ENCODE assay signal across 35 cellular contexts in the genomic region with DNA sequence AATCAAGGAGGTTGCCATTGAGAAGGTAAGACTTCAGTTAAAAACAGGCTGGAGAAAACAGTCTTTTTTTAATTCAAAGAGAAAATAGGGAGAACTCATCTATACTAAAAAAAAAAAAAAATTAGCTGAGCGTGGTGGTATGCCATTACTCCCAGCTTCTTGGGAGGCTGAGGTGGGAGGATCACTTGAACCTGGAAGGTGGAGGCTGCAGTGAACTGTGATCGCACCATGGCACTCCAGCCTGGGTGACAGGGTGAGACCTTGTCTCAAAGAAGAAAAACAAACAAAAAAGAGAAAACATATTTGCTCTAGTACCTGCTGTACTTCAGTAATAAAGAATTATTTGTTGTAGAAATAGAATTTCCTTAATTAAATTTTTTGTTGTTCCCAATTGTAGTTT.
DNase-seq lines count a peak whose midpoint lies in the region; ATAC-seq, FAIRE-seq and TF ChIP-seq lines count a peak whose summit lies in the region.
"Had no signal": no experiment of that assay in that cellular context is flagged by ENCODE, and none has a peak within 500 bp of the region (broad histone marks: within the 10 kb centered on the region; RNA-seq: fewer than 3 reads in every experiment).

No MANE protein-coding gene starts in this region.

- TF ChIP-seq CTCF in HepG2 (CRISPR knock-in tag; IDR thresholded peaks at IDR 0.05) (no peak), right lobe of liver (IDR thresholded peaks at IDR 0.05) (no peak), HEK293 (tag by site-specific recombination; IDR thresholded peaks at IDR 0.05) (no peak), H1 (IDR thresholded peaks at IDR 0.05; ENCODE audit: control extremely low read depth in 1 of 3, insufficient read depth in 1 of 3, low read depth in 1 of 3, low read length in 3 of 3) (no peak), neural progenitor cell (IDR thresholded peaks at IDR 0.05) (no peak)

- TF ChIP-seq POLR2A in HepG2 (IDR thresholded peaks at IDR 0.05; ENCODE audit: insufficient read depth in 1 of 2, low read depth in 2 of 2, low read length in 2 of 2) (no peak), right lobe of liver (IDR thresholded peaks at IDR 0.05) (no peak), H1 (IDR thresholded peaks at IDR 0.05; ENCODE audit: control extremely low read depth in 1 of 2, low read depth in 2 of 2, low read length in 2 of 2) (no peak)

- H3K9me3 Mint-ChIP-seq in neural progenitor cell: peaks cover 27% of the 10 kb centered on the region

- intact Hi-C loops in HepG2 (cut with micrococcal nuclease; ENCODE audit: unreplicated experiment): no loop called here
- intact Hi-C loops in right lobe of liver (cut with DNase I): no loop called here

- no peak overlapping the region for H3K18ac ChIP-seq in H1 (ENCODE audit: extremely low read depth, low read length)

- H3K27ac ChIP-seq in HepG2 (ENCODE audit: extremely low read length, insufficient read depth, low read length): no peak overlapping the region
- no peak overlapping the region for H3K27ac ChIP-seq in right lobe of liver
- H3K27ac ChIP-seq in HEK293 (ENCODE audit: extremely low read depth, low read depth, low read length): no peak overlapping the region
- no peak overlapping the region for H3K27ac ChIP-seq in H1 (ENCODE audit: low read depth, low read length)
- H3K27ac ChIP-seq in neural progenitor cell: no peak overlapping the region
- H3K27ac ChIP-seq: 22Rv1; A549; BLaER1; BLaER1 treated with 17β-estradiol and CSF1 and Interleukin-3, amounts not matched to agents 10 nM and 100 nM; C4-2B had no signal

- in situ Hi-C loops in HepG2 (cut with HindIII; ENCODE audit: extremely low pct_ligation_motif_present, low pct_unique_long_range_greater_than_20kb): no loop called here

- no peak overlapping the region for H2BK5ac ChIP-seq in H1 (ENCODE audit: low read depth, low read length)

- 62% methylated on average over 2 of the region's 2 CpGs for WGBS in HepG2 (ENCODE audit: low lambda C conversion rate)
- 50% methylated on average over 2 of the region's 2 CpGs for WGBS in right lobe of liver (ENCODE audit: insufficient coverage, low coverage, low lambda C conversion rate, missing lambda C conversion rate)
- 73% methylated on average over 2 of the region's 2 CpGs; no CpG with 5 or more reads in 1 of the 2 experiments for WGBS in H1 (ENCODE audit: extremely low coverage in 1 of 2, insufficient coverage in 1 of 2, insufficient read length in 1 of 2, insufficient replicate concordance in 2 of 2, low coverage in 1 of 2, low lambda C conversion rate in 2 of 2, missing lambda C conversion rate in 1 of 2), 2 experiments

- no peak for TF ChIP-seq RAD21 in HepG2 (CRISPR knock-in tag; IDR thresholded peaks at IDR 0.05)
- TF ChIP-seq RAD21 in H1 (IDR thresholded peaks at IDR 0.05 in 1 of 2, conservative IDR thresholded peaks at IDR 0.05 in 1 of 2; ENCODE audit: low read depth in 2 of 2, low read length in 2 of 2): no peak

- H3K9ac ChIP-seq in HepG2 (ENCODE audit: insufficient read depth, low read depth, low read length): no peak overlapping the region
- H3K9ac ChIP-seq in H1 (replicated peaks in 1 of 4; ENCODE audit: extremely low read depth in 1 of 4, low read depth in 3 of 4, low read length in 3 of 4): no peak overlapping the region
- H3K9ac ChIP-seq in neural progenitor cell: no peak overlapping the region
- H3K9ac ChIP-seq: BLaER1; BLaER1 treated with 17β-estradiol and CSF1 and Interleukin-3, amounts not matched to agents 10 nM and 100 nM had no signal

- no peak overlapping the region for H3K4me3 Mint-ChIP-seq in neural progenitor cell
- H3K4me3 Mint-ChIP-seq: B cell; CD14-positive monocyte; CD4-positive, alpha-beta memory T cell; CD4-positive, alpha-beta T cell; CD4-positive, CD25-positive, alpha-beta regulatory T cell; CD8-positive, alpha-beta memory T cell; CD8-positive, alpha-beta T cell had no signal

- H4K5ac ChIP-seq in H1 (ENCODE audit: insufficient read length, low read depth, low read length): no peak overlapping the region

- TF ChIP-seq EP300 in HepG2 (IDR thresholded peaks at IDR 0.05; ENCODE audit: low read depth in 2 of 2, low read length in 2 of 2) (no peak), HepG2 (CRISPR knock-in tag; IDR thresholded peaks at IDR 0.05; ENCODE audit: borderline replicate concordance) (no peak), H1 (IDR thresholded peaks at IDR 0.05; ENCODE audit: borderline replicate concordance in 1 of 2, low read depth in 2 of 2, low read length in 2 of 2) (no peak)

- H2AK5ac ChIP-seq in H1 (ENCODE audit: low read depth, low read length): no peak overlapping the region

- no TSS peak for BruUV-seq in HepG2 (replicated peaks; lab: Mats Ljungman, UMichigan)

- no peak overlapping the region for H3K56ac ChIP-seq in H1 (replicated peaks; ENCODE audit: insufficient read length, low read depth, low read length)

- no peak overlapping the region for H2BK20ac ChIP-seq in H1 (ENCODE audit: low read length)

- POLR2A ChIA-PET in HepG2 (lab: Yijun Ruan, JAX): no interaction called here
- POLR2A ChIA-PET in HEK293 (lab: Yijun Ruan, JAX): no interaction called here
- POLR2A ChIA-PET in H1 (lab: Charles Lee; ENCODE audit: partially characterized antibody): no interaction called here

- H3K4me1 ChIP-seq in HepG2 (ENCODE audit: insufficient read depth, low read length) (peaks cover 27% of the 10 kb centered on the region), right lobe of liver (no peaks in the 10 kb centered on the region), HEK293 (ENCODE audit: control insufficient read depth, insufficient read depth, low read length) (no peaks in the 10 kb centered on the region), H1 (replicated peaks in 1 of 4; ENCODE audit: control insufficient read depth in 3 of 4, insufficient read depth in 4 of 4, low read length in 3 of 4) (no peaks in the 10 kb centered on the region), neural progenitor cell (no peaks in the 10 kb centered on the region)
- H3K4me1 ChIP-seq: A549, BE2C, Caco-2 had no signal

- no peak overlapping the region for H2AFZ ChIP-seq in HepG2 (ENCODE audit: low read length)
- no peak overlapping the region for H2AFZ ChIP-seq in H1 (ENCODE audit: low read length)
- no peak overlapping the region for H2AFZ ChIP-seq in neural progenitor cell (replicated peaks)

- no peak overlapping the region for H3K4ac ChIP-seq in H1 (replicated peaks; ENCODE audit: insufficient read length, low read depth, low read length)

- H3K79me1 ChIP-seq in H1 (ENCODE audit: low read depth, low read length): no peaks in the 10 kb centered on the region

- no peaks in the 10 kb centered on the region; a peak in 1 of 5 replicates for H3K27me3 ChIP-seq in HepG2 (ENCODE audit: control insufficient read depth in 1 of 2, insufficient read depth in 2 of 2, low read length in 2 of 2)
- H3K27me3 ChIP-seq in right lobe of liver: no peaks in the 10 kb centered on the region
- no peaks in the 10 kb centered on the region for H3K27me3 ChIP-seq in H1 (replicated peaks in 1 of 4; ENCODE audit: control insufficient read depth in 3 of 4, extremely low read depth in 1 of 4, insufficient read depth in 3 of 4, low read length in 3 of 4)
- peaks cover 8% of the 10 kb centered on the region for H3K27me3 ChIP-seq in neural progenitor cell
- H3K27me3 ChIP-seq: BE2C; BLaER1; BLaER1 treated with 17β-estradiol and CSF1 and Interleukin-3, amounts not matched to agents 10 nM and 100 nM had no signal

- H3K79me2 ChIP-seq in HepG2 (ENCODE audit: insufficient read depth, low read length) (no peaks in the 10 kb centered on the region), H1 (ENCODE audit: control insufficient read depth in 1 of 2, insufficient read depth in 2 of 2, low read length in 2 of 2) (no peaks in the 10 kb centered on the region), neural progenitor cell (ENCODE audit: low read depth) (no peaks in the 10 kb centered on the region)

- H2BK12ac ChIP-seq in H1 (ENCODE audit: low read depth, low read length): no peak overlapping the region

- no peaks in the 10 kb centered on the region for H3K23me2 ChIP-seq in H1 (ENCODE audit: low read depth, low read length)

- ATAC-seq in HepG2 (no peak), right lobe of liver (no peak), HG03354 (IDR thresholded peaks at IDR 0.05; ENCODE audit: poor library complexity, severe bottlenecking, unreplicated experiment) (no peak)
- ATAC-seq: A549; CD8-positive, alpha-beta T cell had no signal

- no peak overlapping the region for H3K27ac Mint-ChIP-seq in neural progenitor cell
- H3K27ac Mint-ChIP-seq: B cell; CD4-positive, alpha-beta memory T cell; CD4-positive, alpha-beta T cell; CD8-positive, alpha-beta memory T cell; CD8-positive, alpha-beta T cell had no signal

- FAIRE-seq in HepG2 (lab: Jason Lieb, UNC) (no peak), H1 (lab: Jason Lieb, UNC) (no peak)
- FAIRE-seq: A204.1, A549, D721Med had no signal

- H3K4me2 ChIP-seq in HepG2 (ENCODE audit: low read depth, low read length) (no peak overlapping the region), H1 (ENCODE audit: insufficient read depth in 1 of 2, low read depth in 2 of 2, low read length in 2 of 2) (no peak overlapping the region), neural progenitor cell (no peak overlapping the region)
- H3K4me2 ChIP-seq: A549; BLaER1; BLaER1 treated with 17β-estradiol and CSF1 and Interleukin-3, amounts not matched to agents 10 nM and 100 nM had no signal

- H2BK120ac ChIP-seq in H1 (replicated peaks; ENCODE audit: low read depth, low read length): no peak overlapping the region

- H3K14ac ChIP-seq in H1 (ENCODE audit: insufficient read length): no peak overlapping the region

- H3K36me3 ChIP-seq in HepG2 (replicated peaks in 1 of 2; ENCODE audit: control insufficient read depth in 1 of 2, insufficient read depth in 2 of 2, low read length in 2 of 2) (no peaks in the 10 kb centered on the region), right lobe of liver (no peaks in the 10 kb centered on the region), HEK293 (ENCODE audit: control insufficient read depth in 2 of 2, insufficient read depth in 1 of 2, low read length in 2 of 2) (no peaks in the 10 kb centered on the region), H1 (ENCODE audit: control insufficient read depth in 2 of 4, insufficient read depth in 4 of 4, low read length in 3 of 4) (no peaks in the 10 kb centered on the region), neural progenitor cell (no peaks in the 10 kb centered on the region)
- H3K36me3 ChIP-seq: BE2C, BLaER1 had no signal

- no peak overlapping the region for H4K8ac ChIP-seq in H1 (ENCODE audit: extremely low read depth, insufficient read depth, low read length)

- H3K9me3 ChIP-seq in HepG2 (ENCODE audit: low read length): peaks cover 12% of the 10 kb centered on the region; the same call in 1 of the 2 replicates
- H3K9me3 ChIP-seq in right lobe of liver: no peaks in the 10 kb centered on the region
- H3K9me3 ChIP-seq in HEK293 (ENCODE audit: control insufficient read depth, insufficient read depth, low read depth, low read length): no peaks in the 10 kb centered on the region; the same call in 1 of the 2 replicates
- H3K9me3 ChIP-seq in H1 (ENCODE audit: insufficient read depth in 2 of 2, low read depth in 1 of 2, low read length in 1 of 2): peaks cover 34 to 36% of the 10 kb centered on the region in 2 experiments
- peaks cover 7% of the 10 kb centered on the region for H3K9me3 ChIP-seq in neural progenitor cell (ENCODE audit: low read depth)

- no peaks in the 10 kb centered on the region for H3K27me3 Mint-ChIP-seq in neural progenitor cell (ENCODE audit: insufficient read depth, low read depth)
- H3K27me3 Mint-ChIP-seq: B cell; CD4-positive, alpha-beta T cell had no signal

- H3K4me3 ChIP-seq in HepG2 (replicated peaks in 1 of 3; ENCODE audit: insufficient read depth in 1 of 3, low read depth in 2 of 3, low read length in 3 of 3) (no peak overlapping the region), right lobe of liver (no peak overlapping the region), HEK293 (ENCODE audit: low read depth, low read length) (no peak overlapping the region), H1 (ENCODE audit: extremely low read depth in 1 of 4, insufficient read depth in 2 of 4, low read depth in 3 of 4, low read length in 4 of 4) (no peak overlapping the region), neural progenitor cell (no peak overlapping the region)
- H3K4me3 ChIP-seq: A549; BLaER1; BLaER1 treated with 17β-estradiol and CSF1 and Interleukin-3, amounts not matched to agents 10 nM and 100 nM had no signal

- no peak overlapping the region for H3K23ac ChIP-seq in H1 (ENCODE audit: insufficient read length)

- H4K20me1 ChIP-seq in HepG2 (ENCODE audit: insufficient read depth, low read length) (no peaks in the 10 kb centered on the region), H1 (replicated peaks in 1 of 2; ENCODE audit: control insufficient read depth in 1 of 2, insufficient read depth in 2 of 2, low read length in 2 of 2) (no peaks in the 10 kb centered on the region), neural progenitor cell (ENCODE audit: low read depth) (no peaks in the 10 kb centered on the region)
- H4K20me1 ChIP-seq: BLaER1; BLaER1 treated with 17β-estradiol and CSF1 and Interleukin-3, amounts not matched to agents 10 nM and 100 nM had no signal

- H3F3A ChIP-seq in neural progenitor cell (ENCODE audit: low read depth): no peaks in the 10 kb centered on the region

- no peak overlapping the region for H2BK15ac ChIP-seq in H1 (ENCODE audit: low read length)

- no peak for DNase-seq in HepG2 (ENCODE audit: low spot score)
- no peak for DNase-seq in right lobe of liver
- no peak for DNase-seq in H1 (ENCODE audit: low read depth in 1 of 2, low spot score in 2 of 2)
- no peak for DNase-seq in neural progenitor cell (ENCODE audit: low spot score)
- DNase-seq: 8988T; ACHN; AML-193; BE2C; C1 segment of cervical spinal cord; Caco-2; Calu3; CD4-positive, alpha-beta memory T cell; CD4-positive, alpha-beta T cell; CD4-positive, CD25-positive, alpha-beta regulatory T cell; CD8-positive, alpha-beta memory T cell; CD8-positive, alpha-beta T cell; COR-L47; DMS 273 treated with DMSO at 0.1 percent for 48 hours; DMS153; DMS53; DMS79; DMS79 treated with DMSO at 0.1 percent for 48 hours; DND-41; EL had no signal

- H4K91ac ChIP-seq in H1 (replicated peaks; ENCODE audit: insufficient read length, low read length): no peak overlapping the region

- no peaks in the 10 kb centered on the region for H3K36me3 Mint-ChIP-seq in neural progenitor cell
- H3K36me3 Mint-ChIP-seq: CD14-positive monocyte; CD4-positive, CD25-positive, alpha-beta regulatory T cell; CD8-positive, alpha-beta memory T cell; CD8-positive, alpha-beta T cell had no signal

- CTCF ChIA-PET in HepG2 (lab: Yijun Ruan, JAX; ENCODE audit: low intra/inter-chr PET ratio, low total read pairs): no interaction called here
- CTCF ChIA-PET in HEK293 (lab: Yijun Ruan, JAX): interaction anchor here (0.6 kb wide), 1 partner anchor 17 kb away, joined by 4 read pairs; no protein-coding TSS in a partner anchor
- CTCF ChIA-PET in H1 (lab: Charles Lee; ENCODE audit: partially characterized antibody): interaction anchor here (0.7 kb wide), 1 partner anchor 32 kb away, joined by 4 read pairs; no protein-coding TSS in a partner anchor

- H3K4me1 Mint-ChIP-seq in neural progenitor cell: peaks cover 3% of the 10 kb centered on the region
- H3K4me1 Mint-ChIP-seq: B cell; CD14-positive monocyte; CD4-positive, CD25-positive, alpha-beta regulatory T cell had no signal
